24 cellular contexts compared by ENCODE assay signal in genomic region chr1:25579241-25579946, GRCh38. TPM values are rescaled to one million over a fixed set of nuclear protein-coding genes. Genes with fewer than 3 reads are reported as not detected.
DNase-seq lines count a peak whose midpoint lies in the region; ATAC-seq and TF ChIP-seq lines count a peak whose summit lies in the region.
"Had no signal": no experiment of that assay in that cellular context is flagged by ENCODE, and none has a peak within 500 bp of the region (broad histone marks: within the 10 kb centered on the region; RNA-seq: fewer than 3 reads in every experiment).

No MANE protein-coding gene starts in this region.

- H3K27ac Mint-ChIP-seq in H9 (peak overlapping the region in 2 of 3 experiments; percentile 16 to 42; a peak in 3 of 7 replicates), glutamatergic neuron (ENCODE audit: unreplicated experiment) (peak overlapping the region; percentile 89)
- H3K27ac Mint-ChIP-seq: CD4-positive, alpha-beta T cell had no signal

- H3K9me3 ChIP-seq in H9 (ENCODE audit: control insufficient read depth, low read depth, low read length), result no peaks in the 10 kb centered on the region
- no peaks in the 10 kb centered on the region for H3K9me3 ChIP-seq in SK-N-SH
- no peaks in the 10 kb centered on the region for H3K9me3 ChIP-seq in osteoblast (ENCODE audit: low read depth, low read length)

- no peak overlapping the region for H3K4ac ChIP-seq in H9 (ENCODE audit: low read depth, low read length)

- no peak overlapping the region for H3T11ph ChIP-seq in H9 (ENCODE audit: low read length)

- no peak overlapping the region for H2BK15ac ChIP-seq in H9 (ENCODE audit: low read depth, low read length)

- H2BK20ac ChIP-seq in H9 (ENCODE audit: low read depth, low read length, poor library complexity, severe bottlenecking), result no peak overlapping the region

- H3K9me3 Mint-ChIP-seq in H9 (peaks cover 3% of the 10 kb centered on the region in 2 experiments; a peak in 2 of 5 replicates), glutamatergic neuron (ENCODE audit: unreplicated experiment) (no peaks in the 10 kb centered on the region)
- H3K9me3 Mint-ChIP-seq: CD4-positive, alpha-beta T cell had no signal

- no peak overlapping the region for H2BK120ac ChIP-seq in H9 (ENCODE audit: low read depth, low read length, poor library complexity, severe bottlenecking)

- H3K4me1 ChIP-seq in H9 (ENCODE audit: insufficient read depth, low read length) (no peaks in the 10 kb centered on the region; the same call in 1 of the 2 replicates), SK-N-SH (ENCODE audit: control insufficient read depth in 1 of 2, insufficient read depth in 2 of 2, low read depth in 1 of 2, low read length in 1 of 2) (peaks cover 0 to 19% of the 10 kb centered on the region in 2 experiments; a peak in 1 of 4 replicates), osteoblast (ENCODE audit: insufficient read depth, low read length) (no peaks in the 10 kb centered on the region)

- TF ChIP-seq CTCF in H9 (conservative IDR thresholded peaks at IDR 0.05) (no peak), SK-N-SH (IDR thresholded peaks at IDR 0.05) (no peak), glutamatergic neuron (IDR thresholded peaks at IDR 0.05; ENCODE audit: partially characterized antibody, unreplicated experiment) (no peak), osteoblast (IDR thresholded peaks at IDR 0.05; ENCODE audit: extremely low read depth, low read depth, low read length) (no peak)

- peak in 1 of 2 experiments; percentile 37; a peak in 1 of 4 replicates for TF ChIP-seq EP300 in SK-N-SH (IDR thresholded peaks at IDR 0.05; ENCODE audit: borderline replicate concordance in 1 of 2, low read depth in 1 of 2, low read length in 1 of 2)

- CTCF ChIA-PET in SK-N-SH (lab: Yijun Ruan, JAX), result interaction anchor here (0.8 to 3.0 kb wide), 6 partner anchors 10 to 231 kb away, joined by 3 to 18 read pairs (median 3); no protein-coding TSS in a partner anchor

- H3K9ac ChIP-seq in H9 (ENCODE audit: extremely low read depth, insufficient read length, low read length) (no peak overlapping the region), SK-N-SH (no peak overlapping the region)

- H3K4me3 Mint-ChIP-seq in H9 (no peak overlapping the region), glutamatergic neuron (ENCODE audit: unreplicated experiment) (peak overlapping the region; percentile 37)
- H3K4me3 Mint-ChIP-seq: CD4-positive, alpha-beta T cell had no signal

- H3K56ac ChIP-seq in H9 (ENCODE audit: insufficient read length, low read depth, low read length), result no peak overlapping the region

- no peak overlapping the region for H3K27ac ChIP-seq in H9 (ENCODE audit: insufficient read length, low read depth, low read length)
- H3K27ac ChIP-seq in SK-N-SH (ENCODE audit: low read depth in 2 of 2, low read length in 1 of 2), result peak overlapping the region in 1 of 2 experiments; percentile 41; a peak in 2 of 4 replicates
- no peak overlapping the region for H3K27ac ChIP-seq in osteoblast (ENCODE audit: low read depth, low read length)
- H3K27ac ChIP-seq: BLaER1 treated with 17β-estradiol and CSF1 and Interleukin-3, amounts not matched to agents 10 nM and 100 nM had no signal

- H2AFZ ChIP-seq in H9 (ENCODE audit: low read length) (no peak overlapping the region), SK-N-SH (ENCODE audit: low read depth) (no peak overlapping the region), osteoblast (ENCODE audit: low read length) (no peak overlapping the region)

- no peak for ATAC-seq in HG02870 (IDR thresholded peaks at IDR 0.05; ENCODE audit: unreplicated experiment)
- ATAC-seq in GM18867 (IDR thresholded peaks at IDR 0.05; ENCODE audit: unreplicated experiment), result no peak
- ATAC-seq: HepG2, PC-3 had no signal

- H3K4me3 ChIP-seq in SK-N-SH (ENCODE audit: low read depth in 2 of 2, low read length in 1 of 2) (no peak overlapping the region), osteoblast (ENCODE audit: insufficient read depth, low read length) (no peak overlapping the region)
- H3K4me3 ChIP-seq: BLaER1 treated with 17β-estradiol and CSF1 and Interleukin-3, amounts not matched to agents 10 nM and 100 nM had no signal

- H4K20me1 ChIP-seq in H9 (ENCODE audit: control insufficient read depth, insufficient read depth, insufficient read length) (peaks cover 3% of the 10 kb centered on the region), SK-N-SH (ENCODE audit: insufficient read depth) (no peaks in the 10 kb centered on the region), osteoblast (ENCODE audit: insufficient read depth, low read length) (no peaks in the 10 kb centered on the region)
- H4K20me1 ChIP-seq: BLaER1 treated with 17β-estradiol and CSF1 and Interleukin-3, amounts not matched to agents 10 nM and 100 nM had no signal

- H3K27me3 Mint-ChIP-seq in H9 (ENCODE audit: low read depth) (peaks cover 5% of the 10 kb centered on the region), glutamatergic neuron (ENCODE audit: unreplicated experiment) (peaks cover 8% of the 10 kb centered on the region)
- H3K27me3 Mint-ChIP-seq: CD4-positive, alpha-beta T cell had no signal

- no peaks in the 10 kb centered on the region; a peak in 1 of 7 replicates for H3K36me3 Mint-ChIP-seq in H9 (ENCODE audit: insufficient read depth in 1 of 3, low read depth in 3 of 3)
- H3K36me3 Mint-ChIP-seq in glutamatergic neuron (ENCODE audit: unreplicated experiment), result peaks cover 6% of the 10 kb centered on the region

- H4K5ac ChIP-seq in H9 (ENCODE audit: insufficient read length, low read depth, low read length), result no peak overlapping the region

- no peaks in the 10 kb centered on the region for H3K79me1 ChIP-seq in H9 (ENCODE audit: insufficient read depth, low read depth, low read length, poor library complexity, severe bottlenecking)

- no peak overlapping the region for H4K91ac ChIP-seq in H9 (ENCODE audit: insufficient read length, low read depth, low read length)

- H3K27me3 ChIP-seq in H9 (ENCODE audit: insufficient read depth, low read length) (no peaks in the 10 kb centered on the region), SK-N-SH (ENCODE audit: insufficient read depth) (no peaks in the 10 kb centered on the region), osteoblast (ENCODE audit: insufficient read depth, low read length) (peaks cover 7% of the 10 kb centered on the region)

- no peak overlapping the region for H2BK5ac ChIP-seq in H9 (ENCODE audit: insufficient read length, low read length)

- no peak overlapping the region for H2BK12ac ChIP-seq in H9 (ENCODE audit: insufficient read length, low read depth, low read length)

- H3K36me3 ChIP-seq in SK-N-SH (replicated peaks in 1 of 2; ENCODE audit: control insufficient read depth in 1 of 2, insufficient read depth in 2 of 2, low read length in 1 of 2), result no peaks in the 10 kb centered on the region
- H3K36me3 ChIP-seq in osteoblast (ENCODE audit: insufficient read depth, low read length), result no peaks in the 10 kb centered on the region
- H3K36me3 ChIP-seq: BLaER1 treated with 17β-estradiol and CSF1 and Interleukin-3, amounts not matched to agents 10 nM and 100 nM had no signal

- H3K4me1 Mint-ChIP-seq in H9 (peaks cover 15 to 26% of the 10 kb centered on the region in 2 experiments), glutamatergic neuron (ENCODE audit: low read depth, unreplicated experiment) (peaks cover 18% of the 10 kb centered on the region)

- H3K9me2 ChIP-seq in SK-N-SH, result no peaks in the 10 kb centered on the region

- POLR2A ChIA-PET in SK-N-SH (lab: Yijun Ruan, JAX), result interaction anchor here (0.5 to 1.4 kb wide), 3 partner anchors 140 to 239 kb away, joined by 3 to 5 read pairs (median 3); no protein-coding TSS in a partner anchor

- WGBS in H9 (ENCODE audit: extremely low coverage, insufficient read length, low lambda C conversion rate), result no CpG with 5 or more reads among the region's 13 CpGs
- 61% methylated on average over 12 of the region's 13 CpGs for WGBS in SK-N-SH (ENCODE audit: low lambda C conversion rate)

- no peak overlapping the region for H3K14ac ChIP-seq in H9 (ENCODE audit: insufficient read depth, low read length)

- no peak for TF ChIP-seq RAD21 in SK-N-SH (IDR thresholded peaks at IDR 0.05; ENCODE audit: low read length)

- no peak for DNase-seq in H9
- peak; percentile 65 for DNase-seq in SK-N-SH
- DNase-seq in glutamatergic neuron, result no peak
- peak; percentile 71 for DNase-seq in osteoblast (ENCODE audit: insufficient read length, low spot score, missing footprints)
- no peak for DNase-seq in SHP77 treated with DMSO at 0.1 percent for 48 hours (lab: John Stamatoyannopoulos, UW)
- DNase-seq in SIG-M5 (lab: John Stamatoyannopoulos, UW), result no peak
- DNase-seq: CD4-positive, alpha-beta T cell; GOT3; HCEC 1CT; KBM-7; MV-4-11; NCI-H1105; NCI-H1436 treated with DMSO at 0.1 percent for 48 hours; NCI-H187 treated with DMSO at 0.1 percent for 48 hours; NCI-H345; NCI-H510A treated with DMSO at 0.1 percent for 48 hours; PC-3; SW 1271 had no signal

- no peaks in the 10 kb centered on the region for H3K23me2 ChIP-seq in H9 (ENCODE audit: insufficient read length, low read depth, low read length, poor library complexity, severe bottlenecking)

- no peak overlapping the region for H3K18ac ChIP-seq in H9 (ENCODE audit: insufficient read length, low read depth, low read length)

- no peak overlapping the region for H3K23ac ChIP-seq in H9 (ENCODE audit: insufficient read length, low read depth, low read length)

- no peaks in the 10 kb centered on the region for H3F3A ChIP-seq in SK-N-SH (replicated peaks; ENCODE audit: insufficient read depth)

- H3K79me2 ChIP-seq in H9 (ENCODE audit: insufficient read depth, low read length) (no peaks in the 10 kb centered on the region), SK-N-SH (ENCODE audit: insufficient read depth) (no peaks in the 10 kb centered on the region), osteoblast (ENCODE audit: insufficient read depth, low read length) (no peaks in the 10 kb centered on the region)

- no peak overlapping the region for H2AK5ac ChIP-seq in H9 (ENCODE audit: insufficient read length, low read length)

- H3K4me2 ChIP-seq in H9 (ENCODE audit: insufficient read depth, insufficient read length, low read length) (no peak overlapping the region), SK-N-SH (no peak overlapping the region), osteoblast (ENCODE audit: insufficient read depth, low read length) (no peak overlapping the region)
- H3K4me2 ChIP-seq: BLaER1 treated with 17β-estradiol and CSF1 and Interleukin-3, amounts not matched to agents 10 nM and 100 nM had no signal

- no peak overlapping the region for H4K8ac ChIP-seq in H9 (replicated peaks; ENCODE audit: insufficient read length, low read depth, low read length)

RNA-seq across cellular contexts. Expression of gene LDLRAP1, which starts 36.0 kb away (rescaled TPM):
- total RNA-seq in H9 (2021) (15.7 and 18.9 TPM in 2 replicates), glutamatergic neuron (ENCODE audit: unreplicated experiment) (2.4 TPM), osteoblast (18.5 and 22.1 TPM in 2 replicates)
- polyA plus RNA-seq in SK-N-SH (2012; rRNA removed), result 15.8 and 19.1 TPM in 2 replicates
- polyA plus RNA-seq in SK-N-SH (2012; cell fraction: cytosol; rRNA removed), result 10.1 and 13.7 TPM in 2 replicates
- polyA plus RNA-seq in SK-N-SH (2012; cell fraction: nucleus; rRNA removed), result 29.4 and 29.5 TPM in 2 replicates

RNA-seq across cellular contexts. Expression of gene MAN1C1, which starts 37.2 kb away (rescaled TPM):
- total RNA-seq in H9 (2021) (9.3 and 9.9 TPM in 2 replicates), glutamatergic neuron (ENCODE audit: unreplicated experiment) (5.4 TPM), osteoblast (16.3 and 28.0 TPM in 2 replicates)
- polyA plus RNA-seq in SK-N-SH (2012; rRNA removed), result 0.20 and 0.26 TPM in 2 replicates
- polyA plus RNA-seq in SK-N-SH (2012; cell fraction: cytosol; rRNA removed), result 0.21 and 0.32 TPM in 2 replicates
- 0.25 and 0.27 TPM in 2 replicates for polyA plus RNA-seq in SK-N-SH (2012; cell fraction: nucleus; rRNA removed)
- total RNA-seq: HT1080, MCF 10A had no signal

Comparison
In these comparisons a context has a peak if more than half of its experiments do, and no peak if none do; other contexts are left out.
1. DNase-seq: peak in SK-N-SH (single experiment) and osteoblast (single experiment); none in H9 (single experiment), glutamatergic neuron (single experiment), SHP77 treated with DMSO at 0.1 percent for 48 hours (single experiment) and SIG-M5 (single experiment).